Comparison of ENCODE assay signal across 8 cellular contexts in genomic region chr11:78188809-78189724, GRCh38. TPM values are rescaled to one million over a fixed set of nuclear protein-coding genes. Genes with fewer than 3 reads are reported as not detected.
DNase-seq lines count a peak whose midpoint lies in the region; ATAC-seq and TF ChIP-seq lines count a peak whose summit lies in the region.

Gene USP35, plus strand, starts transcription at chr11:78188919. Its CDS starts 7,327 bp downstream, at chr11:78196246.

- H3K4me3 ChIP-seq in CD4-positive, alpha-beta memory T cell (ENCODE audit: low read length in 2 of 2) = peak within 1 kb of the TSS; percentile 88 to 90
- H3K4me3 ChIP-seq in HL-60 (replicated peaks; ENCODE audit: insufficient read depth, low read length) = peak within 1 kb of the TSS; percentile 97
- H3K4me3 ChIP-seq in brain microvascular endothelial cell (ENCODE audit: low read depth, low read length) = peak within 1 kb of the TSS; percentile 87
- peak within 1 kb of the TSS; percentile 67 for H3K4me3 ChIP-seq in lung
- peak within 1 kb of the TSS; percentile 70 to 92 (median 76) for H3K4me3 ChIP-seq in upper lobe of left lung

- intact Hi-C loops in CD4-positive, alpha-beta memory T cell (cut with micrococcal nuclease) = loop anchor here (1.0 to 5.0 kb wide), 6 partner anchors 13 to 368 kb away; partner anchors contain the start of genes AAMDC, ALG8, GAB2 and INTS4

- CTCF ChIA-PET in CD4-positive, alpha-beta memory T cell (lab: Charles Lee; ENCODE audit: partially characterized antibody) = interaction anchor here (0.7 to 1.7 kb wide), 3 partner anchors 14 to 1057 kb away, joined by 4 to 6 read pairs (median 5); no protein-coding TSS in a partner anchor

- 15 to 20% methylated on average over 45 of the region's 45 CpGs for WGBS in lung, 2 donors
- 20 to 69% methylated on average over 3 to 30 of the region's 45 CpGs for WGBS in upper lobe of left lung, 2 donors

- POLR2A ChIA-PET in CD4-positive, alpha-beta memory T cell (lab: Charles Lee; ENCODE audit: partially characterized antibody) = interaction anchor here (0.6 to 4.3 kb wide), 9 partner anchors 10 to 386 kb away, joined by 3 to 53 read pairs (median 5); partner anchors contain the start of genes ALG8, INTS4, NARS2 and NDUFC2

- DNase-seq in CD4-positive, alpha-beta memory T cell = peak in 1 of 5 donors; percentile 6
- no peak for DNase-seq in HL-60 (ENCODE audit: low read depth in 1 of 2, low spot score in 1 of 2)
- no peak for DNase-seq in brain microvascular endothelial cell
- DNase-seq in lung (ENCODE audit: low spot score) = no peak
- peak in 1 of 2 donors; percentile 65 for DNase-seq in upper lobe of left lung
- no peak for DNase-seq in NCI-H2081 (lab: John Stamatoyannopoulos, UW)
- DNase-seq in middle frontal gyrus (ENCODE audit: extremely low spot score, low spot score) = no peak
- DNase-seq in putamen (ENCODE audit: low spot score) = no peak

- no peaks in the 10 kb centered on the region for H3K9me3 ChIP-seq in CD4-positive, alpha-beta memory T cell (ENCODE audit: control insufficient read depth in 1 of 2, low read length in 2 of 2)
- H3K9me3 ChIP-seq in lung (ENCODE audit: control insufficient read depth in 2 of 2, insufficient read depth in 1 of 2, low read length in 1 of 2) (no peaks in the 10 kb centered on the region), upper lobe of left lung (no peaks in the 10 kb centered on the region)

- peaks cover 39% of the 10 kb centered on the region for H3K4me1 ChIP-seq in CD4-positive, alpha-beta memory T cell (ENCODE audit: insufficient read depth, low read length)
- H3K4me1 ChIP-seq in lung (ENCODE audit: control insufficient read depth in 2 of 2, insufficient read depth in 2 of 2, low read length in 2 of 2) = peaks cover 0 to 26% of the 10 kb centered on the region in 2 donors
- peaks cover 36 to 50% (median 37%) of the 10 kb centered on the region in 4 donors for H3K4me1 ChIP-seq in upper lobe of left lung

- H3K4me3 Mint-ChIP-seq in CD4-positive, alpha-beta memory T cell = peak within 1 kb of the TSS; percentile 98 to 99 (median 99)

- H3K27me3 Mint-ChIP-seq in CD4-positive, alpha-beta memory T cell = no peaks in the 10 kb centered on the region

- peaks cover 33 to 68% (median 50%) of the 10 kb centered on the region in 4 donors for H3K4me1 Mint-ChIP-seq in CD4-positive, alpha-beta memory T cell

- H3K27me3 ChIP-seq in CD4-positive, alpha-beta memory T cell (ENCODE audit: insufficient read depth, low read length) = no peaks in the 10 kb centered on the region
- no peaks in the 10 kb centered on the region for H3K27me3 ChIP-seq in HL-60 (ENCODE audit: insufficient read depth, poor library complexity, severe bottlenecking)
- no peaks in the 10 kb centered on the region for H3K27me3 ChIP-seq in brain microvascular endothelial cell (replicated peaks)
- H3K27me3 ChIP-seq in lung (ENCODE audit: control insufficient read depth, insufficient read depth) = no peaks in the 10 kb centered on the region
- H3K27me3 ChIP-seq in upper lobe of left lung = no peaks in the 10 kb centered on the region

- peaks cover 0 to 15% of the 10 kb centered on the region in 2 donors for H3K36me3 Mint-ChIP-seq in CD4-positive, alpha-beta memory T cell

- peak within 1 kb of the TSS; percentile 95 to 99 (median 98) for H3K27ac Mint-ChIP-seq in CD4-positive, alpha-beta memory T cell

- no peaks in the 10 kb centered on the region for H3K36me3 ChIP-seq in CD4-positive, alpha-beta memory T cell (ENCODE audit: insufficient read depth, low read length)
- H3K36me3 ChIP-seq in brain microvascular endothelial cell (replicated peaks) = peaks cover 9% of the 10 kb centered on the region
- no peaks in the 10 kb centered on the region for H3K36me3 ChIP-seq in lung (ENCODE audit: control insufficient read depth in 2 of 2, insufficient read depth in 2 of 2, low read length in 2 of 2)
- no peaks in the 10 kb centered on the region for H3K36me3 ChIP-seq in upper lobe of left lung

- no peaks in the 10 kb centered on the region for H3K9me3 Mint-ChIP-seq in CD4-positive, alpha-beta memory T cell

- TF ChIP-seq POLR2A in upper lobe of left lung (IDR thresholded peaks at IDR 0.05) = no peak

- in situ Hi-C loops in brain microvascular endothelial cell (cut with HindIII; ENCODE audit: low pct_ligation_motif_present, low sequenced_read_pairs) = no loop called here

- no peak for ATAC-seq in lung (ENCODE audit: insufficient read depth, low FRiP score)
- peak; percentile 3 to 37 for ATAC-seq in upper lobe of left lung (ENCODE audit: low FRiP score in 2 of 2)

- TF ChIP-seq CTCF in HL-60 (IDR thresholded peaks at IDR 0.05; ENCODE audit: insufficient read depth, low read length) = no peak
- TF ChIP-seq CTCF in brain microvascular endothelial cell (IDR thresholded peaks at IDR 0.05; ENCODE audit: low read depth, low read length, missing control alignments) = no peak
- no peak for TF ChIP-seq CTCF in lung (IDR thresholded peaks at IDR 0.05; ENCODE audit: control extremely low read depth, extremely low read depth)
- no peak for TF ChIP-seq CTCF in upper lobe of left lung (IDR thresholded peaks at IDR 0.05)

- H3K27ac ChIP-seq in CD4-positive, alpha-beta memory T cell (ENCODE audit: low read depth, low read length) = peak within 1 kb of the TSS; percentile 85
- H3K27ac ChIP-seq in HL-60 (replicated peaks) (peak within 1 kb of the TSS; percentile 44), brain microvascular endothelial cell (peak within 1 kb of the TSS; percentile 82), lung (ENCODE audit: low read depth in 1 of 2, low read length in 1 of 2) (peak within 1 kb of the TSS; percentile 44 to 53), upper lobe of left lung (peak within 1 kb of the TSS; percentile 70 to 91 (median 82))

- TF ChIP-seq EP300 in upper lobe of left lung (IDR thresholded peaks at IDR 0.05) = no peak

RNA-seq across cellular contexts. Expression of gene USP35, which starts in this region (rescaled TPM):
- total RNA-seq in CD4-positive, alpha-beta memory T cell = 10 to 100 TPM; 12.4 to 14.3 TPM
- polyA plus RNA-seq in CD4-positive, alpha-beta memory T cell = 1 to 10 TPM in 1 of 2 donors, under 1 TPM in 1; 0.11 to 1.2 TPM
- total RNA-seq in lung (1 to 10 TPM; 4.9 to 9.6 TPM), upper lobe of left lung (10 to 100 TPM in 2 of 6 donors, 1 to 10 TPM in 4; 5.8 to 37.7 (median 8.0) TPM)
- polyA plus RNA-seq in lung = 1 to 10 TPM; 4.9 to 6.2 TPM
